17 cellular contexts compared by ENCODE assay signal in genomic region chrX:23720117-23720677, GRCh38. TPM values are rescaled to one million over a fixed set of nuclear protein-coding genes. Genes with fewer than 3 reads are reported as not detected.
DNase-seq lines count a peak whose midpoint lies in the region; ATAC-seq and TF ChIP-seq lines count a peak whose summit lies in the region.
"Had no signal": no experiment of that assay in that cellular context is flagged by ENCODE, and none has a peak within 500 bp of the region (broad histone marks: within the 10 kb centered on the region; RNA-seq: fewer than 3 reads in every experiment).

No MANE protein-coding gene starts in this region.

- DNase-seq in NCI-H82 (lab: John Stamatoyannopoulos, UW) (peak; percentile 3), NCI-H82 treated with DMSO at 0.1 percent for 48 hours (lab: John Stamatoyannopoulos, UW; ENCODE audit: unreplicated experiment) (no peak), neural crest cell (ENCODE audit: low read depth, low spot score) (no peak), T1000 (lab: John Stamatoyannopoulos, UW) (no peak)
- DNase-seq in activated CD4-positive, alpha-beta T cell treated with anti-CD3 and anti-CD28 coated beads for 36 hours = no peak
- DNase-seq: AML-193; Caco-2; CD8-positive, alpha-beta memory T cell; DND-41; GDM1 had no signal

- TF ChIP-seq CTCF in HEK293 (tag by site-specific recombination; IDR thresholded peaks at IDR 0.05) = no peak
- no peak for TF ChIP-seq CTCF in neural crest cell (conservative IDR thresholded peaks at IDR 0.05)

- H3K27ac Mint-ChIP-seq in activated T-helper 17 cell treated with anti-CD3 and anti-CD28 coated beads, Interleukin-2, amount 50 U/mL, for 72 hours = no peak overlapping the region
- H3K27ac Mint-ChIP-seq in neural crest cell (ENCODE audit: unreplicated experiment) = peak overlapping the region; percentile 13
- no peak overlapping the region for H3K27ac Mint-ChIP-seq in activated CD4-positive, alpha-beta T cell treated with anti-CD3 and anti-CD28 coated beads for 36 hours
- H3K27ac Mint-ChIP-seq: CD8-positive, alpha-beta memory T cell had no signal

- H3K4me3 Mint-ChIP-seq in activated T-helper 17 cell treated with anti-CD3 and anti-CD28 coated beads, Interleukin-2, amount 50 U/mL, for 72 hours = no peak overlapping the region
- no peak overlapping the region for H3K4me3 Mint-ChIP-seq in neural crest cell
- H3K4me3 Mint-ChIP-seq in activated CD4-positive, alpha-beta T cell treated with anti-CD3 and anti-CD28 coated beads for 36 hours = no peak overlapping the region
- H3K4me3 Mint-ChIP-seq: CD8-positive, alpha-beta memory T cell had no signal

- H3K9me3 ChIP-seq in HEK293 (ENCODE audit: control insufficient read depth, insufficient read depth, low read depth, low read length) = no peaks in the 10 kb centered on the region
- H3K9me3 ChIP-seq: BLaER1, Caco-2, HAP-1 had no signal

- no peak overlapping the region for H3K4me3 ChIP-seq in HEK293 (ENCODE audit: low read depth, low read length)
- H3K4me3 ChIP-seq: BLaER1, HAP-1 had no signal

- H3K36me3 ChIP-seq in HEK293 (ENCODE audit: control insufficient read depth in 2 of 2, insufficient read depth in 1 of 2, low read length in 2 of 2) = peaks cover 13 to 41% of the 10 kb centered on the region in 2 experiments

- H3K36me3 Mint-ChIP-seq in activated T-helper 17 cell treated with anti-CD3 and anti-CD28 coated beads, Interleukin-2, amount 50 U/mL, for 72 hours (ENCODE audit: low read depth) = peaks cover 77% of the 10 kb centered on the region
- H3K36me3 Mint-ChIP-seq in neural crest cell (ENCODE audit: low read depth) = peaks cover 23% of the 10 kb centered on the region
- H3K36me3 Mint-ChIP-seq in activated CD4-positive, alpha-beta T cell treated with anti-CD3 and anti-CD28 coated beads for 36 hours (ENCODE audit: low read depth) = peaks cover 36% of the 10 kb centered on the region

- ATAC-seq in activated T-helper 17 cell treated with anti-CD3 and anti-CD28 coated beads, Interleukin-2, amount 50 U/mL, for 72 hours (replicated peaks) = peak; percentile 48
- ATAC-seq in activated CD4-positive, alpha-beta T cell treated with anti-CD3 and anti-CD28 coated beads for 36 hours = no peak
- ATAC-seq in HG02840 (IDR thresholded peaks at IDR 0.05; ENCODE audit: low FRiP score, unreplicated experiment) = no peak

- no peaks in the 10 kb centered on the region for H3K27me3 Mint-ChIP-seq in activated T-helper 17 cell treated with anti-CD3 and anti-CD28 coated beads, Interleukin-2, amount 50 U/mL, for 72 hours
- no peaks in the 10 kb centered on the region for H3K27me3 Mint-ChIP-seq in neural crest cell (ENCODE audit: low read depth)
- H3K27me3 Mint-ChIP-seq in activated CD4-positive, alpha-beta T cell treated with anti-CD3 and anti-CD28 coated beads for 36 hours = no peaks in the 10 kb centered on the region
- H3K27me3 Mint-ChIP-seq: CD8-positive, alpha-beta memory T cell had no signal

- no peaks in the 10 kb centered on the region for H3K9me3 Mint-ChIP-seq in activated T-helper 17 cell treated with anti-CD3 and anti-CD28 coated beads, Interleukin-2, amount 50 U/mL, for 72 hours
- no peaks in the 10 kb centered on the region for H3K9me3 Mint-ChIP-seq in neural crest cell
- H3K9me3 Mint-ChIP-seq in activated CD4-positive, alpha-beta T cell treated with anti-CD3 and anti-CD28 coated beads for 36 hours (ENCODE audit: low read depth) = no peaks in the 10 kb centered on the region
- H3K9me3 Mint-ChIP-seq: CD8-positive, alpha-beta memory T cell had no signal

- POLR2A ChIA-PET in HEK293 (lab: Yijun Ruan, JAX) = no interaction called here
- POLR2A ChIA-PET in activated CD4-positive, alpha-beta T cell treated with anti-CD3 and anti-CD28 coated beads for 36 hours (lab: Charles Lee) = no interaction called here

- no peaks in the 10 kb centered on the region for H3K4me1 ChIP-seq in HEK293 (ENCODE audit: control insufficient read depth, insufficient read depth, low read length)
- H3K4me1 ChIP-seq: BLaER1, Caco-2, HAP-1 had no signal

- H3K27ac ChIP-seq in HEK293 (ENCODE audit: extremely low read depth, low read depth, low read length) = no peak overlapping the region
- H3K27ac ChIP-seq: 22Rv1, BLaER1, HL-60 had no signal

- H3K4me1 Mint-ChIP-seq in activated T-helper 17 cell treated with anti-CD3 and anti-CD28 coated beads, Interleukin-2, amount 50 U/mL, for 72 hours = no peaks in the 10 kb centered on the region
- H3K4me1 Mint-ChIP-seq in neural crest cell = no peaks in the 10 kb centered on the region
- H3K4me1 Mint-ChIP-seq in activated CD4-positive, alpha-beta T cell treated with anti-CD3 and anti-CD28 coated beads for 36 hours = peaks cover 2% of the 10 kb centered on the region
- H3K4me1 Mint-ChIP-seq: CD8-positive, alpha-beta memory T cell had no signal

- intact Hi-C loops in activated CD4-positive, alpha-beta T cell treated with anti-CD3 and anti-CD28 coated beads for 36 hours (cut with DNase I, micrococcal nuclease) = no loop called here

- CTCF ChIA-PET in HEK293 (lab: Yijun Ruan, JAX) = no interaction called here
- CTCF ChIA-PET in activated CD4-positive, alpha-beta T cell treated with anti-CD3 and anti-CD28 coated beads for 36 hours (lab: Charles Lee) = no interaction called here

TF ChIP-seq in HEK293, 187 proteins besides CTCF, POLR2A, EP300 and RAD21:
- no peak for TF ChIP-seq ZNF133 (tag by site-specific recombination; IDR thresholded peaks at IDR 0.05)
- TF ChIP-seq PATZ1 (tag by site-specific recombination; IDR thresholded peaks at IDR 0.05) = 0 out of 2 replicates have a peak, but pooled peaks have one; percentile 29
- TF ChIP-seq ZNF639 (tag by site-specific recombination; IDR thresholded peaks at IDR 0.05) = 0 out of 2 replicates have a peak, but pooled peaks have one; percentile 39
- peak; percentile 39; the same call in 1 of the 2 replicates for TF ChIP-seq ZNF394 (tag by site-specific recombination; IDR thresholded peaks at IDR 0.05; ENCODE audit: borderline replicate concordance)

RNA-seq across cellular contexts. Expression of gene ACOT9, which starts 22.9 kb away (rescaled TPM):
- total RNA-seq in activated T-helper 17 cell treated with anti-CD3 and anti-CD28 coated beads, Interleukin-2, amount 50 U/mL, for 72 hours = 10 to 100 TPM; 34.5 to 40.1 TPM
- 61.8 and 62.2 TPM in 2 replicates for total RNA-seq in neural crest cell
- total RNA-seq in activated CD4-positive, alpha-beta T cell treated with anti-CD3 and anti-CD28 coated beads for 36 hours = 10 to 100 TPM; 31.7 to 39.9 TPM

RNA-seq across cellular contexts. Expression of gene PRDX4, which starts 52.9 kb away (rescaled TPM):
- 10 to 100 TPM; 48.4 to 81.1 TPM for total RNA-seq in activated T-helper 17 cell treated with anti-CD3 and anti-CD28 coated beads, Interleukin-2, amount 50 U/mL, for 72 hours
- 168 and 171 TPM in 2 replicates for total RNA-seq in neural crest cell
- 10 to 100 TPM; 48.8 to 51.5 TPM for total RNA-seq in activated CD4-positive, alpha-beta T cell treated with anti-CD3 and anti-CD28 coated beads for 36 hours
